In genomic region chr22:45166935-45167334, GRCh38 we compare ENCODE assay signal across 16 cellular contexts. TPM values are rescaled to one million over a fixed set of nuclear protein-coding genes. Genes with fewer than 3 reads are reported as not detected.
DNase-seq lines count a peak whose midpoint lies in the region; TF ChIP-seq lines count a peak whose summit lies in the region.
"Had no signal": no experiment of that assay in that cellular context is flagged by ENCODE, and none has a peak within 500 bp of the region (broad histone marks: within the 10 kb centered on the region; RNA-seq: fewer than 3 reads in every experiment).

No MANE protein-coding gene starts in this region.

- no peak overlapping the region for H2BK12ac ChIP-seq in neuronal stem cell (ENCODE audit: low read length)

- no peak for TF ChIP-seq CTCF in HEK293 (tag by site-specific recombination; IDR thresholded peaks at IDR 0.05)
- TF ChIP-seq CTCF in epithelial cell of esophagus (IDR thresholded peaks at IDR 0.05; ENCODE audit: insufficient read depth, low read depth, low read length, missing control alignments), result no peak
- TF ChIP-seq CTCF in RWPE1 (conservative IDR thresholded peaks at IDR 0.05; ENCODE audit: low read depth), result no peak
- no peak for TF ChIP-seq CTCF in foreskin fibroblast (IDR thresholded peaks at IDR 0.05; ENCODE audit: low read depth, low read length)

- H3K9ac ChIP-seq in neuronal stem cell (ENCODE audit: low read depth, low read length, poor library complexity), result no peak overlapping the region
- H3K9ac ChIP-seq: KMS-11 had no signal

- H3K4ac ChIP-seq in neuronal stem cell (ENCODE audit: low read length), result no peak overlapping the region

- DNase-seq in CD1c-positive myeloid dendritic cell (ENCODE audit: extremely low spot score) (peak; percentile 50), SIG-M5 treated with dmso at 0.1 percent for 504 hours (lab: John Stamatoyannopoulos, UW; ENCODE audit: unreplicated experiment) (peak; percentile 85), epithelial cell of esophagus (ENCODE audit: low read depth) (peak; percentile 28), islet precursor cell (no peak), RWPE1 (ENCODE audit: low spot score) (no peak), neuronal stem cell (ENCODE audit: low spot score) (no peak), foreskin fibroblast (no peak)
- DNase-seq: H7, heart right ventricle, kidney glomerular epithelial cell, NCI-H2029, NCI-H526, Right ventricle myocardium superior, substantia nigra had no signal

- no CpG with 5 or more reads among the region's 5 CpGs for WGBS in neuronal stem cell (ENCODE audit: extremely low coverage in 2 of 2, insufficient read length in 2 of 2, insufficient replicate concordance in 1 of 2), 2 donors

- no peak overlapping the region for H3K23ac ChIP-seq in neuronal stem cell (ENCODE audit: low read depth, low read length, poor library complexity)

- peaks cover 60% of the 10 kb centered on the region in 2 experiments for H3K36me3 ChIP-seq in HEK293 (ENCODE audit: control insufficient read depth in 2 of 2, insufficient read depth in 1 of 2, low read length in 2 of 2)
- peaks cover 13 to 66% of the 10 kb centered on the region in 2 donors for H3K36me3 ChIP-seq in neuronal stem cell (replicated peaks in 1 of 2; ENCODE audit: control insufficient read depth in 2 of 2, insufficient read depth in 2 of 2, low read length in 2 of 2)

- H3K27me3 ChIP-seq in neuronal stem cell (ENCODE audit: control insufficient read depth in 3 of 3, insufficient read depth in 3 of 3, low read depth in 1 of 3, low read length in 3 of 3), result no peaks in the 10 kb centered on the region
- H3K27me3 ChIP-seq: heart right ventricle had no signal

- peaks cover 12% of the 10 kb centered on the region for H3K4me1 ChIP-seq in HEK293 (ENCODE audit: control insufficient read depth, insufficient read depth, low read length)
- peaks cover 4 to 6% of the 10 kb centered on the region in 2 donors for H3K4me1 ChIP-seq in neuronal stem cell (ENCODE audit: control insufficient read depth in 2 of 2, insufficient read depth in 1 of 2, low read depth in 1 of 2, low read length in 2 of 2)

- H2BK120ac ChIP-seq in neuronal stem cell (ENCODE audit: low read depth, low read length), result no peak overlapping the region

- H2BK5ac ChIP-seq in neuronal stem cell (ENCODE audit: low read length), result no peak overlapping the region

- H3K9me3 ChIP-seq in HEK293 (ENCODE audit: control insufficient read depth, insufficient read depth, low read depth, low read length) (no peaks in the 10 kb centered on the region), neuronal stem cell (replicated peaks in 1 of 2; ENCODE audit: control insufficient read depth in 2 of 2, insufficient read depth in 1 of 2, low read depth in 1 of 2, low read length in 2 of 2) (no peaks in the 10 kb centered on the region)
- H3K9me3 ChIP-seq: heart right ventricle had no signal

- no peak overlapping the region for H3K18ac ChIP-seq in neuronal stem cell (ENCODE audit: low read length)

- no peak overlapping the region for H3K4me2 ChIP-seq in neuronal stem cell (ENCODE audit: insufficient read depth, low read length, poor library complexity, severe bottlenecking)
- H3K4me2 ChIP-seq: KMS-11 had no signal

- H4K8ac ChIP-seq in neuronal stem cell (ENCODE audit: low read depth, low read length), result no peak overlapping the region

- no peak overlapping the region for H4K91ac ChIP-seq in neuronal stem cell (ENCODE audit: low read depth, low read length, poor library complexity)

- no peak overlapping the region for H2AK5ac ChIP-seq in neuronal stem cell (ENCODE audit: low read depth, low read length)

- no peak overlapping the region for H2AFZ ChIP-seq in neuronal stem cell (ENCODE audit: low read length)

- H3K4me3 ChIP-seq in HEK293 (ENCODE audit: low read depth, low read length) (no peak overlapping the region), epithelial cell of esophagus (ENCODE audit: low read length) (no peak overlapping the region), neuronal stem cell (ENCODE audit: low read length in 2 of 2) (no peak overlapping the region), foreskin fibroblast (ENCODE audit: low read depth in 1 of 2, low read length in 2 of 2) (no peak overlapping the region)

- peaks cover 1% of the 10 kb centered on the region for H3K79me1 ChIP-seq in neuronal stem cell (ENCODE audit: low read depth, low read length)

- CTCF ChIA-PET in HEK293 (lab: Yijun Ruan, JAX) (interaction anchor here (0.6 to 1.3 kb wide), 4 partner anchors 41 to 1573 kb away, joined by 3 to 4 read pairs (median 3); no protein-coding TSS in a partner anchor), RWPE1 (lab: Yijun Ruan, JAX) (interaction anchor here (0.6 kb wide), 1 partner anchor 228 kb away, joined by 3 read pairs; no protein-coding TSS in a partner anchor)

- H2BK15ac ChIP-seq in neuronal stem cell (ENCODE audit: low read length), result no peak overlapping the region

- POLR2A ChIA-PET in HEK293 (lab: Yijun Ruan, JAX), result no interaction called here
- POLR2A ChIA-PET in RWPE1 (lab: Yijun Ruan, JAX; ENCODE audit: low non-redundant PET), result no interaction called here

- H3K27ac ChIP-seq in HEK293 (ENCODE audit: extremely low read depth, low read depth, low read length), result peak overlapping the region; percentile 34; the same call in 1 of the 2 replicates
- H3K27ac ChIP-seq in RWPE1, result no peak overlapping the region
- no peak overlapping the region for H3K27ac ChIP-seq in neuronal stem cell (replicated peaks; ENCODE audit: low read length)
- H3K27ac ChIP-seq: KMS-11 had no signal

- H3K14ac ChIP-seq in neuronal stem cell (ENCODE audit: low read length), result no peak overlapping the region

TF ChIP-seq in HEK293, 187 proteins besides CTCF, POLR2A, EP300 and RAD21:
- TF ChIP-seq ZNF658 (tag by site-specific recombination; IDR thresholded peaks at IDR 0.05) (no peak), ZNF704 (tag by site-specific recombination; IDR thresholded peaks at IDR 0.05) (no peak), EGR2 (tag by site-specific recombination; IDR thresholded peaks at IDR 0.05; ENCODE audit: low read depth) (no peak), BCL6B (tag by site-specific recombination; IDR thresholded peaks at IDR 0.05) (no peak), HIC1 (tag by site-specific recombination; IDR thresholded peaks at IDR 0.05) (no peak), AEBP2 (tag by site-specific recombination; IDR thresholded peaks at IDR 0.05; ENCODE audit: borderline replicate concordance) (no peak), BCL11A (tag by site-specific recombination; IDR thresholded peaks at IDR 0.05; ENCODE audit: low read depth) (no peak), ZNF157 (tag by site-specific recombination; IDR thresholded peaks at IDR 0.05) (no peak), ZNF623 (tag by site-specific recombination; IDR thresholded peaks at IDR 0.05) (no peak)
TF ChIP-seq in HEK293: peak in this region for 0.

RNA-seq across cellular contexts. Expression of gene NUP50, which starts 3.2 kb away (rescaled TPM):
- 39.5 TPM for polyA plus RNA-seq in neuronal stem cell (2013, experiment 1 of 2)
- 39.4 TPM for polyA plus RNA-seq in neuronal stem cell (2013, experiment 2 of 2)

Comparison
In these comparisons a context has a peak if more than half of its experiments do, and no peak if none do; other contexts are left out.
1. DNase-seq: peak in CD1c-positive myeloid dendritic cell (single experiment), SIG-M5 treated with dmso at 0.1 percent for 504 hours (single experiment) and epithelial cell of esophagus (single experiment); none in islet precursor cell (single experiment), RWPE1 (single experiment), neuronal stem cell (single experiment) and foreskin fibroblast (0 of 2).